ENCODE assay signal across 8 cellular contexts in the genomic region with DNA sequence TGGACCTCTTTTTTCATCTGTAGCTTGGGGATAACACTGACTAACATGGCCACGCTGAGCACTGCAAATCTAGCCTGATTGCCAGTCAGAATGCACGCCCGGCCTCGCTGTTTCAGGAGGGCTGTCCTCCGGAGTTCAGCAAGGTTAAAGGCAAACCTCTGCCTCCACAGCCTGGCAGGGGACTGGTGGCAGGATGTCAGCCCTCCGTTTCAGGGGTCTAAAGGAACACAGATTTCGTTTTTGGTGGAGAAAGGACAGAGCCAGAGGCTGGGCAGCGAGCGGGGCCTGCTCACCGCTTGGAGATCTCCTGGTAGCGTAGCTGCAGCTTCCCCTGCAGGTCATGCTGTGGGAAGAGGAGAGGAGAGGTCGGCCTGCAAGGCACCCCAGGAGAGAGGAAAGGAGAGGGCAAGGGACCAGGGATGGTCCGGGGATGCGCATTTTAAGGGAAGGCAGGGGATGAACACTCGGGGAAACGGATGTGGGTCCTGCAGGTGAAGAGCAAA. TPM values are rescaled to one million over a fixed set of nuclear protein-coding genes. Genes with fewer than 3 reads are reported as not detected.
DNase-seq lines count a peak whose midpoint lies in the region; ATAC-seq, FAIRE-seq and TF ChIP-seq lines count a peak whose summit lies in the region.

No MANE protein-coding gene starts in this region.

- TF ChIP-seq CTCF in A673 (conservative IDR thresholded peaks at IDR 0.05; ENCODE audit: low read depth, low read length), result no peak
- TF ChIP-seq CTCF in NB4 (IDR thresholded peaks at IDR 0.05; ENCODE audit: low read depth, low read length), result peak; percentile 2
- no peak for TF ChIP-seq CTCF in bronchial epithelial cell (IDR thresholded peaks at IDR 0.05; ENCODE audit: insufficient read depth, low read length, severe bottlenecking)
- TF ChIP-seq CTCF in lower lobe of right lung (IDR thresholded peaks at IDR 0.05), result no peak
- no peak for TF ChIP-seq CTCF in upper lobe of right lung (IDR thresholded peaks at IDR 0.05)

- ATAC-seq in GM19397 (IDR thresholded peaks at IDR 0.05; ENCODE audit: unreplicated experiment) (peak; percentile 23), lower lobe of right lung (peak; percentile 15 to 17), upper lobe of right lung (peak; percentile 2), HG03432 (IDR thresholded peaks at IDR 0.05; ENCODE audit: unreplicated experiment) (no peak)

- no peaks in the 10 kb centered on the region for H3K27me3 ChIP-seq in A673 (replicated peaks; ENCODE audit: insufficient read depth, low read depth, low read length, poor library complexity)
- H3K27me3 ChIP-seq in bronchial epithelial cell (ENCODE audit: control insufficient read depth, insufficient read depth, low read length), result no peaks in the 10 kb centered on the region
- no peaks in the 10 kb centered on the region for H3K27me3 ChIP-seq in lower lobe of right lung (ENCODE audit: low read depth)
- H3K27me3 ChIP-seq in upper lobe of right lung, result no peaks in the 10 kb centered on the region

- H3K4me3 ChIP-seq in A673 (ENCODE audit: low read depth, low read length, poor library complexity, severe bottlenecking), result peak overlapping the region; percentile 89
- H3K4me3 ChIP-seq in NB4 (ENCODE audit: low read depth, low read length), result peak overlapping the region; percentile 95
- peak overlapping the region; percentile 77 for H3K4me3 ChIP-seq in bronchial epithelial cell (ENCODE audit: low read depth, low read length)
- peak overlapping the region; percentile 97 for H3K4me3 ChIP-seq in lower lobe of right lung
- peak overlapping the region; percentile 83 for H3K4me3 ChIP-seq in upper lobe of right lung

- DNase-seq in A673 (ENCODE audit: low spot score) (no peak), NB4 (ENCODE audit: low read depth) (peak; percentile 73), bronchial epithelial cell (ENCODE audit: low read depth) (no peak), lower lobe of right lung (no peak), upper lobe of right lung (no peak), foreskin melanocyte (no peak)

- BruUV-seq in A673 (replicated peaks; lab: Mats Ljungman, UMichigan), result no TSS peak

- intact Hi-C loops in A673 (cut with micrococcal nuclease; ENCODE audit: unreplicated experiment), result no loop called here
- intact Hi-C loops in lower lobe of right lung (cut with DNase I), result no loop called here
- intact Hi-C loops in upper lobe of right lung (cut with DNase I), result no loop called here

- no peaks in the 10 kb centered on the region for H3K9me3 ChIP-seq in A673 (ENCODE audit: low read depth, low read length, poor library complexity, severe bottlenecking)
- H3K9me3 ChIP-seq in lower lobe of right lung, result no peaks in the 10 kb centered on the region
- H3K9me3 ChIP-seq in upper lobe of right lung, result no peaks in the 10 kb centered on the region

- FAIRE-seq in bronchial epithelial cell (lab: Jason Lieb, UNC), result no peak

- H3K27ac ChIP-seq in A673 (ENCODE audit: low read depth, low read length, poor library complexity, severe bottlenecking) (peak overlapping the region; percentile 93), lower lobe of right lung (peak overlapping the region; percentile 91), upper lobe of right lung (peak overlapping the region; percentile 97)

- POLR2A ChIA-PET in A673 (lab: Charles Lee; ENCODE audit: low non-redundant PET), result no interaction called here

- no peak for TF ChIP-seq POLR2A in NB4 (IDR thresholded peaks at IDR 0.05; ENCODE audit: extremely low read depth, insufficient read length)

- H3K36me3 ChIP-seq in A673 (ENCODE audit: insufficient read depth, low read length, poor library complexity, severe bottlenecking) (peaks cover 27% of the 10 kb centered on the region), bronchial epithelial cell (ENCODE audit: control insufficient read depth, insufficient read depth, low read length) (peaks cover 12% of the 10 kb centered on the region), lower lobe of right lung (peaks cover 47% of the 10 kb centered on the region), upper lobe of right lung (peaks cover 28% of the 10 kb centered on the region)

- CTCF ChIA-PET in A673 (lab: Charles Lee), result no interaction called here

- H3K4me1 ChIP-seq in A673 (ENCODE audit: insufficient read depth, low read length, poor library complexity, severe bottlenecking) (peaks cover 22% of the 10 kb centered on the region), lower lobe of right lung (peaks cover 45% of the 10 kb centered on the region), upper lobe of right lung (peaks cover 38% of the 10 kb centered on the region)

RNA-seq across cellular contexts. Expression of gene NDUFA7, which starts 0.6 kb away (rescaled TPM):
- total RNA-seq in A673 (2021), result 70.2 and 83.5 TPM in 2 replicates
- 14.7 and 42.6 TPM in 2 replicates for total RNA-seq in bronchial epithelial cell
- total RNA-seq in lower lobe of right lung, result 41.9 TPM
- total RNA-seq in upper lobe of right lung, result 35.7 TPM

RNA-seq across cellular contexts. Expression of gene RPS28, which starts 0.7 kb away (rescaled TPM):
- total RNA-seq in A673 (2021), result 1,301 and 1,324 TPM in 2 replicates
- total RNA-seq in bronchial epithelial cell, result 279 and 911 TPM in 2 replicates
- total RNA-seq in lower lobe of right lung, result 1,461 TPM
- total RNA-seq in upper lobe of right lung, result 1,645 TPM

RNA-seq across cellular contexts. Expression of gene CD320, which starts 12.5 kb away (rescaled TPM):
- 121 and 135 TPM in 2 replicates for total RNA-seq in A673 (2021)
- total RNA-seq in bronchial epithelial cell, result 4.0 and 14.0 TPM in 2 replicates
- 31.0 TPM for total RNA-seq in lower lobe of right lung
- total RNA-seq in upper lobe of right lung, result 49.4 TPM

RNA-seq across cellular contexts. Expression of gene KANK3, which starts 22.4 kb away (rescaled TPM):
- total RNA-seq in A673 (2021) (0.73 and 1.1 TPM in 2 replicates), bronchial epithelial cell (0.64 and 2.4 TPM in 2 replicates), lower lobe of right lung (49.0 TPM), upper lobe of right lung (54.0 TPM)

RNA-seq across cellular contexts. Expression of gene ANGPTL4, which starts 43.3 kb away (rescaled TPM):
- total RNA-seq in A673 (2021), result 1.1 and 1.7 TPM in 2 replicates
- 3.2 and 5.1 TPM in 2 replicates for total RNA-seq in bronchial epithelial cell
- 11.0 TPM for total RNA-seq in lower lobe of right lung
- total RNA-seq in upper lobe of right lung, result 6.3 TPM
